13 cellular contexts compared by ENCODE assay signal in genomic region chr2:190860985-190861721, GRCh38.
DNase-seq lines count a peak whose midpoint lies in the region; ATAC-seq and FAIRE-seq lines count a peak whose summit lies in the region.
"Had no signal": no experiment of that assay in that cellular context is flagged by ENCODE, and none has a peak within 500 bp of the region (broad histone marks: within the 10 kb centered on the region; RNA-seq: fewer than 3 reads in every experiment).

No MANE protein-coding gene starts in this region.

- peak; percentile 10 for DNase-seq in NOMO-1 treated with DMSO at 0.1 percent for 48 hours (lab: John Stamatoyannopoulos, UW; ENCODE audit: unreplicated experiment)
- no peak for DNase-seq in NOMO-1 (lab: John Stamatoyannopoulos, UW; ENCODE audit: unreplicated experiment in 2 of 2)
- peak; percentile 81 for DNase-seq in adipocyte (ENCODE audit: low read depth)
- peak; percentile 31 for DNase-seq in urothelium cell line (ENCODE audit: low spot score)
- no peak for DNase-seq in T1000 (lab: John Stamatoyannopoulos, UW)
- DNase-seq: 8988T, amygdala, left ventricle myocardium superior, pancreas, T-helper 17 cell had no signal

- H3K9me3 ChIP-seq in adipocyte (ENCODE audit: control insufficient read depth, low read length) (no peaks in the 10 kb centered on the region), iPS-15b (ENCODE audit: control insufficient read depth, insufficient read depth, low read length) (no peaks in the 10 kb centered on the region)
- H3K9me3 ChIP-seq: pancreas had no signal

- H3K36me3 ChIP-seq in adipocyte (ENCODE audit: control insufficient read depth, insufficient read depth, low read length, severe bottlenecking) (no peaks in the 10 kb centered on the region), iPS-15b (ENCODE audit: control insufficient read depth, insufficient read depth, low read length) (no peaks in the 10 kb centered on the region)
- H3K36me3 ChIP-seq: pancreas had no signal

- FAIRE-seq in urothelium cell line (lab: Jason Lieb, UNC): no peak
- FAIRE-seq: pancreas had no signal

- ATAC-seq in HG03432 (IDR thresholded peaks at IDR 0.05; ENCODE audit: unreplicated experiment): no peak
- no peak for ATAC-seq in HG03354 (IDR thresholded peaks at IDR 0.05; ENCODE audit: poor library complexity, severe bottlenecking, unreplicated experiment)
- ATAC-seq: left ventricle myocardium superior, pancreas, T-helper 17 cell had no signal

- H3K4me1 ChIP-seq in adipocyte (ENCODE audit: control insufficient read depth, insufficient read depth, low read length): peaks cover 81% of the 10 kb centered on the region
- H3K4me1 ChIP-seq in iPS-15b (ENCODE audit: control insufficient read depth, insufficient read depth, low read length): peaks cover 15% of the 10 kb centered on the region

- H3K4me3 ChIP-seq in adipocyte (ENCODE audit: low read length) (no peak overlapping the region), iPS-15b (ENCODE audit: low read depth, low read length) (peak overlapping the region; percentile 4)
- H3K4me3 ChIP-seq: pancreas had no signal

- H3K9ac ChIP-seq in adipocyte (ENCODE audit: low read length) (peak overlapping the region; percentile 83), iPS-15b (ENCODE audit: low read depth, low read length) (no peak overlapping the region)

- H3K27me3 ChIP-seq in adipocyte (replicated peaks; ENCODE audit: control insufficient read depth, insufficient read depth, low read length) (no peaks in the 10 kb centered on the region), iPS-15b (ENCODE audit: control insufficient read depth, insufficient read depth, low read length) (no peaks in the 10 kb centered on the region)
- H3K27me3 ChIP-seq: pancreas had no signal

Comparison
In these comparisons a context has a peak if more than half of its experiments do, and no peak if none do; other contexts are left out.
1. DNase-seq: peak in NOMO-1 treated with DMSO at 0.1 percent for 48 hours (single experiment), adipocyte (single experiment) and urothelium cell line (single experiment); none in NOMO-1 (0 of 2) and T1000 (single experiment).